ENCODE assay signal across 21 cellular contexts in the genomic region with DNA sequence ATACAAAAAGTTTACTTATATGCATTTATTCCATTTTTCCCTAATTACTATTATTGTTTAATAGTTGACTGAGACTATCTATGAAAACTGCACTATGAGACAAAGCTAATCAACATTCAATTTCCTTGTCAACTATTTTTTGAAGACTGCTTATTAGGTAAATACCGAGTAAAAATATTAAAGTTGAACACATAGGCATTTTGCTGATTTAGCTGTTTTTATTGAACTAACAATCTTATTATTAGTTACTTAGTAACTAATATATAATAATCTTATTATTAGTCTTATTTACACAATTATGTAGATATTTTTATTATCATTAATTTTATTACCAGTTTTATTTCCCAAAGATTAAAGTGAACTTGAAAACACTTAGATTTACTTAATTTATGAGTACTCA.
"Had no signal": no experiment of that assay in that cellular context is flagged by ENCODE, and none has a peak within 500 bp of the region (broad histone marks: within the 10 kb centered on the region; RNA-seq: fewer than 3 reads in every experiment).

No MANE protein-coding gene starts in this region.

- H3K9me3 ChIP-seq: SJSA1 had no signal

- H3K27me3 ChIP-seq: SJSA1 had no signal

- H3K4me3 ChIP-seq: SJSA1, SK-N-MC had no signal

- H3K9ac ChIP-seq: KMS-11 had no signal

- H3K36me3 ChIP-seq: SJSA1 had no signal

- H3K4me1 ChIP-seq: SJSA1 had no signal

- H3K27ac ChIP-seq: HL-60, KMS-11, SJSA1, SK-N-MC had no signal

- DNase-seq: MM.1S, NCI-H1048, NCI-H1105, NCI-H1436 treated with DMSO at 0.1 percent for 48 hours, NCI-H1694, NCI-H187 treated with DMSO at 0.1 percent for 48 hours, NCI-H2029 treated with DMSO at 0.1 percent for 48 hours, NCI-H345, NCI-H446 treated with DMSO at 0.1 percent for 48 hours, NCI-H510A treated with DMSO at 0.1 percent for 48 hours, NCI-H526 treated with DMSO at 0.1 percent for 48 hours, NCI-H748 treated with DMSO at 0.1 percent for 48 hours, Right ventricle myocardium superior, RPMI8226, SIG-M5 had no signal

- H3K4me2 ChIP-seq: KMS-11 had no signal

- FAIRE-seq: HTR-8/SVneo, RCC 7860 had no signal
